ENCODE assay signal across 9 cellular contexts in the genomic region with DNA sequence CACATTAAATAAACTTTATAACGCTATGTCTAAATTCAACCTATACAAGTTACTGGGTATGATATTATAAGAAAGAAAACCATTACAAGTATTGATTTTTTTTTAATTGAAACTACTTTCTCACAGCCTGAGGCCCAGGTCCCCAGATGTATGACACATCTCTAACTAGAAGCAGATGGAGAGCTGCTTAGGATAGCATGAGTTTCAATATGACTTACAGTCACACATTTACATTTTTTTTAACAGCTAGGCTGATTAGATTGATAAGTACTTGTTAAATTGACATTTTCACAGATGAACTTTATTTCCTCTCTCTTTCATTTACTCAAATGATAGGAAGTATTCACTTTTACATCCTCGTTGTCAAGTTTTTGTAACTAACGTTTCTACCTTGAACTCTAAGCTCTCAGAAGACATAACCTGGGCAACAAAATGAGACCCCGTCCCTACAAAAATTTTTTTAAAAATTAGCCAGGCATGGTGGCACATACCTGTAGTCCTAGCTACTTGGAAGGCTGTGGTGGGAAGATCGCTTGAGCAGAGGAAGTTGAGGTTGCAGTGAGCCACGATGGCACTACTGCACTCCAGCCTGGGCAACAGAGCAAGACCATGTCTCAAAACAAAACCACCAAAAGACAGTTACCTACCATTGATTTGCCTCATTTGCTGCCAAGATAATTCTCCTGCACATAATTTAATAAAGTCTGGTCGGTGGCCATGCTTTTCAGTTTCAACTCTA. TPM values are rescaled to one million over a fixed set of nuclear protein-coding genes. Genes with fewer than 3 reads are reported as not detected.
DNase-seq lines count a peak whose midpoint lies in the region; ATAC-seq, FAIRE-seq and TF ChIP-seq lines count a peak whose summit lies in the region.
"Had no signal": no experiment of that assay in that cellular context is flagged by ENCODE, and none has a peak within 500 bp of the region (broad histone marks: within the 10 kb centered on the region; RNA-seq: fewer than 3 reads in every experiment).

No MANE protein-coding gene starts in this region.

- H3K4me3 ChIP-seq in psoas muscle (no peak overlapping the region), suprapubic skin (no peak overlapping the region)

- 88 to 93% (median 89%) methylated on average over 7 of the region's 7 CpGs for WGBS in psoas muscle, 3 donors
- 84% methylated on average over 7 of the region's 7 CpGs for WGBS in suprapubic skin

- peak; percentile 90 for ATAC-seq in GM21423 (IDR thresholded peaks at IDR 0.05; ENCODE audit: unreplicated experiment)
- ATAC-seq in HG03521 (IDR thresholded peaks at IDR 0.05; ENCODE audit: unreplicated experiment) = peak; percentile 93
- ATAC-seq in central memory CD8-positive, alpha-beta T cell (replicated peaks; ENCODE audit: extremely low read depth, poor library complexity, severe bottlenecking) = peak; percentile 89
- no peak for ATAC-seq in psoas muscle

- no peaks in the 10 kb centered on the region for H3K27me3 Mint-ChIP-seq in central memory CD8-positive, alpha-beta T cell
- H3K27me3 Mint-ChIP-seq: dendritic cell treated with granulocyte-macrophage colony-stimulating factor and Interleukin-4, amounts not matched to agents 40 ng/mL and 50 ng/mL, for 4 days had no signal

- H3K36me3 Mint-ChIP-seq in central memory CD8-positive, alpha-beta T cell (ENCODE audit: insufficient read depth) = no peaks in the 10 kb centered on the region

- H3K27ac Mint-ChIP-seq in central memory CD8-positive, alpha-beta T cell (ENCODE audit: low read depth) = peak overlapping the region; percentile 84
- H3K27ac Mint-ChIP-seq: dendritic cell treated with granulocyte-macrophage colony-stimulating factor and Interleukin-4, amounts not matched to agents 40 ng/mL and 50 ng/mL, for 4 days had no signal

- H3K27ac ChIP-seq in psoas muscle (no peak overlapping the region), suprapubic skin (no peak overlapping the region)

- peak overlapping the region; percentile 67 for H3K4me3 Mint-ChIP-seq in central memory CD8-positive, alpha-beta T cell
- H3K4me3 Mint-ChIP-seq: dendritic cell treated with granulocyte-macrophage colony-stimulating factor and Interleukin-4, amounts not matched to agents 40 ng/mL and 50 ng/mL, for 4 days had no signal

- intact Hi-C loops in cardiac septum (cut with DNase I) (no loop called here), psoas muscle (cut with DNase I) (no loop called here)

- no peaks in the 10 kb centered on the region for H3K4me1 ChIP-seq in psoas muscle
- H3K4me1 ChIP-seq in suprapubic skin = peaks cover 30% of the 10 kb centered on the region

- TF ChIP-seq EP300 in suprapubic skin (IDR thresholded peaks at IDR 0.05) = no peak

- TF ChIP-seq CTCF in psoas muscle (IDR thresholded peaks at IDR 0.05) (no peak), suprapubic skin (IDR thresholded peaks at IDR 0.05) (no peak)

- TF ChIP-seq POLR2A in GM12892 (IDR thresholded peaks at IDR 0.05; ENCODE audit: low read depth, low read length) = no peak
- TF ChIP-seq POLR2A in suprapubic skin (IDR thresholded peaks at IDR 0.05) = no peak

- DNase-seq in GM12892 (ENCODE audit: insufficient read length) (peak; percentile 14), cardiac septum (ENCODE audit: low spot score) (no peak), psoas muscle (no peak), suprapubic skin (ENCODE audit: low spot score in 2 of 2) (no peak), NCI-H524 treated with DMSO at 0.1 percent for 48 hours (lab: John Stamatoyannopoulos, UW) (no peak)
- DNase-seq in central memory CD8-positive, alpha-beta T cell (ENCODE audit: low spot score in 2 of 2) = peak in 1 of 2 donors; percentile 20

- no peak for FAIRE-seq in GM12892 (lab: Jason Lieb, UNC)

- H3K27me3 ChIP-seq in psoas muscle (ENCODE audit: insufficient read depth in 3 of 3, low read length in 2 of 3) (peaks cover 0 to 1% (median 0%) of the 10 kb centered on the region in 3 donors), suprapubic skin (no peaks in the 10 kb centered on the region)

- H3K9me3 Mint-ChIP-seq in central memory CD8-positive, alpha-beta T cell = no peaks in the 10 kb centered on the region
- H3K9me3 Mint-ChIP-seq: dendritic cell treated with granulocyte-macrophage colony-stimulating factor and Interleukin-4, amounts not matched to agents 40 ng/mL and 50 ng/mL, for 4 days had no signal

- peaks cover 75% of the 10 kb centered on the region for H3K4me1 Mint-ChIP-seq in central memory CD8-positive, alpha-beta T cell

- H3K9me3 ChIP-seq in psoas muscle (no peaks in the 10 kb centered on the region), suprapubic skin (no peaks in the 10 kb centered on the region)

- H3K36me3 ChIP-seq in psoas muscle (ENCODE audit: insufficient read depth in 1 of 2, low read depth in 1 of 2) (no peaks in the 10 kb centered on the region), suprapubic skin (no peaks in the 10 kb centered on the region)

RNA-seq across cellular contexts. Expression of gene STK39, which starts 52.4 kb away (rescaled TPM):
- 0.08 TPM for polyA plus RNA-seq in GM12892 (2012; ENCODE audit: missing spikeins)
- 24.6 TPM for total RNA-seq in cardiac septum
- 1 to 10 TPM; 2.3 to 7.1 (median 4.0) TPM for total RNA-seq in psoas muscle
- polyA plus RNA-seq in psoas muscle = 1 to 10 TPM; 2.9 to 10.0 (median 4.9) TPM
- total RNA-seq in suprapubic skin = 10 to 100 TPM; 13.8 to 28.2 (median 18.3) TPM

Comparison
In these comparisons a context has a peak if more than half of its experiments do, and no peak if none do; other contexts are left out.
1. ATAC-seq: peak in GM21423 (single experiment), HG03521 (single experiment) and central memory CD8-positive, alpha-beta T cell (single experiment); none in psoas muscle (0 of 4).